In genomic region chr7:80047856-80048459, GRCh38 we compare ENCODE assay signal across 10 cellular contexts.
A peak's percentile ranks its signal among the peaks of the same experiment; 100 is the strongest.
DNase-seq lines count a peak whose midpoint lies in the region; ATAC-seq and TF ChIP-seq lines count a peak whose summit lies in the region.
"Had no signal": no experiment of that assay in that cellular context is flagged by ENCODE, and none has a peak within 500 bp of the region (broad histone marks: within the 10 kb centered on the region; RNA-seq: fewer than 3 reads in every experiment).

No MANE protein-coding gene starts in this region.

- peaks cover 2 to 5% of the 10 kb centered on the region in 2 donors for H3K36me3 Mint-ChIP-seq in activated T-cell treated with anti-CD3 and anti-CD28 coated beads, Interleukin-2, amount 50 U/mL, for 72 hours (ENCODE audit: insufficient read depth in 2 of 2)
- H3K36me3 Mint-ChIP-seq: stimulated activated effector memory CD8-positive, alpha-beta T cell treated with anti-CD3 and anti-CD28 coated beads, Interleukin-12 subunit alpha, Interleukin-12 subunit beta, amount 100 ng/mL, for 72 hours had no signal

- H3K36me3 ChIP-seq in GM06990 (ENCODE audit: control insufficient read depth, insufficient read depth, low read length) = no peaks in the 10 kb centered on the region
- H3K36me3 ChIP-seq in OCI-LY3 (replicated peaks; ENCODE audit: low read depth, low read length) = no peaks in the 10 kb centered on the region
- no peaks in the 10 kb centered on the region for H3K36me3 ChIP-seq in gastrocnemius medialis

- no peak overlapping the region for H3K27ac Mint-ChIP-seq in activated T-cell treated with anti-CD3 and anti-CD28 coated beads, Interleukin-2, amount 50 U/mL, for 72 hours
- H3K27ac Mint-ChIP-seq: stimulated activated effector memory CD8-positive, alpha-beta T cell treated with anti-CD3 and anti-CD28 coated beads, Interleukin-12 subunit alpha, Interleukin-12 subunit beta, amount 100 ng/mL, for 72 hours had no signal

- no peak overlapping the region for H3K4me3 ChIP-seq in GM06990 (replicated peaks; ENCODE audit: low read depth, low read length)
- H3K4me3 ChIP-seq in OCI-LY3 (ENCODE audit: low read length) = no peak overlapping the region
- H3K4me3 ChIP-seq in gastrocnemius medialis = no peak overlapping the region

- in situ Hi-C loops in gastrocnemius medialis (cut with MboI; ENCODE audit: low sequenced_read_pairs in 4 of 4) = no loop called here

- no peak overlapping the region for H3K27ac ChIP-seq in OCI-LY3 (ENCODE audit: low read length)
- H3K27ac ChIP-seq in gastrocnemius medialis = no peak overlapping the region

- H3K4me3 Mint-ChIP-seq in activated T-cell treated with anti-CD3 and anti-CD28 coated beads, Interleukin-2, amount 50 U/mL, for 72 hours = no peak overlapping the region
- H3K4me3 Mint-ChIP-seq: stimulated activated effector memory CD8-positive, alpha-beta T cell treated with anti-CD3 and anti-CD28 coated beads, Interleukin-12 subunit alpha, Interleukin-12 subunit beta, amount 100 ng/mL, for 72 hours had no signal

- no peaks in the 10 kb centered on the region for H3K4me1 Mint-ChIP-seq in activated T-cell treated with anti-CD3 and anti-CD28 coated beads, Interleukin-2, amount 50 U/mL, for 72 hours (ENCODE audit: low read depth)
- H3K4me1 Mint-ChIP-seq: stimulated activated effector memory CD8-positive, alpha-beta T cell treated with anti-CD3 and anti-CD28 coated beads, Interleukin-12 subunit alpha, Interleukin-12 subunit beta, amount 100 ng/mL, for 72 hours had no signal

- intact Hi-C loops in gastrocnemius medialis (cut with DNase I; ENCODE audit: low total_unique reads) = no loop called here

- H3K9me3 ChIP-seq in OCI-LY3 (ENCODE audit: insufficient read depth, low read length) = no peaks in the 10 kb centered on the region
- H3K9me3 ChIP-seq in gastrocnemius medialis = no peaks in the 10 kb centered on the region

- H2AFZ ChIP-seq in OCI-LY3 (ENCODE audit: low read depth, low read length) = no peak overlapping the region

- TF ChIP-seq POLR2A in gastrocnemius medialis (IDR thresholded peaks at IDR 0.05) = no peak

- H3K27me3 ChIP-seq in GM06990 (replicated peaks; ENCODE audit: control insufficient read depth, insufficient read depth, low read length) (no peaks in the 10 kb centered on the region), OCI-LY3 (ENCODE audit: low read depth, low read length) (no peaks in the 10 kb centered on the region), gastrocnemius medialis (no peaks in the 10 kb centered on the region)

- H3K4me1 ChIP-seq in OCI-LY3 (ENCODE audit: low read length) (peaks cover 6% of the 10 kb centered on the region), gastrocnemius medialis (no peaks in the 10 kb centered on the region)

- no peaks in the 10 kb centered on the region for H4K20me1 ChIP-seq in OCI-LY3 (ENCODE audit: insufficient read depth, low read length)

- H3K9me3 Mint-ChIP-seq in activated T-cell treated with anti-CD3 and anti-CD28 coated beads, Interleukin-2, amount 50 U/mL, for 72 hours = peaks cover 8 to 10% of the 10 kb centered on the region in 2 donors

- ATAC-seq in activated T-cell treated with anti-CD3 and anti-CD28 coated beads, Interleukin-2, amount 50 U/mL, for 72 hours (replicated peaks in 1 of 2) = no peak
- ATAC-seq in gastrocnemius medialis = no peak
- no peak for ATAC-seq in GM19023 (IDR thresholded peaks at IDR 0.05; ENCODE audit: unreplicated experiment)
- ATAC-seq: left colon; stimulated activated effector memory CD8-positive, alpha-beta T cell treated with anti-CD3 and anti-CD28 coated beads, Interleukin-12 subunit alpha, Interleukin-12 subunit beta, amount 100 ng/mL, for 72 hours had no signal

- no peak for DNase-seq in AG09319 (ENCODE audit: extremely low read depth, low read depth)
- DNase-seq in GM06990 (ENCODE audit: extremely low read depth, insufficient read length) = no peak
- DNase-seq in hepatic stellate cell (ENCODE audit: low spot score) = peak; percentile 22
- no peak for DNase-seq in activated T-cell treated with anti-CD3 and anti-CD28 coated beads, Interleukin-2, amount 50 U/mL, for 72 hours
- DNase-seq in gastrocnemius medialis = no peak
- no peak for DNase-seq in NCI-H128 (lab: John Stamatoyannopoulos, UW; ENCODE audit: unreplicated experiment)
- DNase-seq: left colon had no signal

- TF ChIP-seq CTCF in AG09319 (IDR thresholded peaks at IDR 0.05; ENCODE audit: low read depth, low read length) (peak; percentile 39), GM06990 (IDR thresholded peaks at IDR 0.05; ENCODE audit: insufficient read depth, low read length, poor library complexity, severe bottlenecking) (peak; percentile 12), OCI-LY3 (IDR thresholded peaks at IDR 0.05; ENCODE audit: low read depth, low read length) (peak; percentile 49), gastrocnemius medialis (IDR thresholded peaks at IDR 0.05 in 4 of 5, conservative IDR thresholded peaks at IDR 0.05 in 1 of 5) (no peak)

- H3K9ac ChIP-seq in OCI-LY3 (ENCODE audit: low read length) = no peak overlapping the region

- peaks cover 5% of the 10 kb centered on the region for H3K27me3 Mint-ChIP-seq in activated T-cell treated with anti-CD3 and anti-CD28 coated beads, Interleukin-2, amount 50 U/mL, for 72 hours (ENCODE audit: low read depth)

- H3K79me2 ChIP-seq in OCI-LY3 (ENCODE audit: low read length) = no peaks in the 10 kb centered on the region

- no peak overlapping the region for H3K4me2 ChIP-seq in OCI-LY3 (ENCODE audit: low read length)

Comparison
In these comparisons a context has a peak if more than half of its experiments do, and no peak if none do; other contexts are left out.
1. CTCF ChIP-seq: peak in AG09319 (single experiment), GM06990 (single experiment) and OCI-LY3 (single experiment); none in gastrocnemius medialis (0 of 5).